In genomic region chrX:103404225-103405008, GRCh38 we compare ENCODE assay signal across 8 cellular contexts. TPM values are rescaled to one million over a fixed set of nuclear protein-coding genes. Genes with fewer than 3 reads are reported as not detected.
DNase-seq lines count a peak whose midpoint lies in the region; ATAC-seq and TF ChIP-seq lines count a peak whose summit lies in the region.

No MANE protein-coding gene starts in this region.

- H3K27ac ChIP-seq in ACC112 (ENCODE audit: low read depth, low read length): peak overlapping the region; percentile 83
- no peak overlapping the region for H3K27ac ChIP-seq in esophagus squamous epithelium
- H3K27ac ChIP-seq in stomach: peak overlapping the region in 4 of 5 donors; percentile 42 to 58 (median 54)

- intact Hi-C loops in activated CD8-positive, alpha-beta T cell treated with anti-CD3 and anti-CD28 coated beads for 36 hours (cut with micrococcal nuclease): no loop called here
- intact Hi-C loops in esophagus squamous epithelium (cut with DNase I): no loop called here
- intact Hi-C loops in stomach (cut with DNase I; ENCODE audit: low total_unique reads): no loop called here

- H3K4me3 Mint-ChIP-seq in activated CD8-positive, alpha-beta T cell treated with anti-CD3 and anti-CD28 coated beads for 36 hours: peak overlapping the region; percentile 80

- H3K36me3 ChIP-seq in ACC112 (ENCODE audit: insufficient read depth, low read length): no peaks in the 10 kb centered on the region
- H3K36me3 ChIP-seq in esophagus squamous epithelium: no peaks in the 10 kb centered on the region
- no peaks in the 10 kb centered on the region for H3K36me3 ChIP-seq in stomach

- peak; percentile 88 for ATAC-seq in GM18520 (IDR thresholded peaks at IDR 0.05; ENCODE audit: unreplicated experiment)
- peak; percentile 95 for ATAC-seq in HG02973 (IDR thresholded peaks at IDR 0.05; ENCODE audit: unreplicated experiment)
- ATAC-seq in activated CD8-positive, alpha-beta T cell treated with anti-CD3 and anti-CD28 coated beads for 36 hours: peak; percentile 88

- H3K27me3 ChIP-seq in ACC112 (ENCODE audit: insufficient read depth, low read length): no peaks in the 10 kb centered on the region
- no peaks in the 10 kb centered on the region for H3K27me3 ChIP-seq in esophagus squamous epithelium
- H3K27me3 ChIP-seq in stomach: no peaks in the 10 kb centered on the region

- peaks cover 30% of the 10 kb centered on the region for H3K4me1 ChIP-seq in ACC112 (ENCODE audit: control insufficient read depth, insufficient read depth, low read length, unreplicated experiment)
- H3K4me1 ChIP-seq in esophagus squamous epithelium: no peaks in the 10 kb centered on the region
- H3K4me1 ChIP-seq in stomach: peaks cover 0 to 11% (median 0%) of the 10 kb centered on the region in 4 donors

- TF ChIP-seq POLR2A in esophagus squamous epithelium (IDR thresholded peaks at IDR 0.05) (no peak), stomach (IDR thresholded peaks at IDR 0.05) (no peak)

- H2AFZ ChIP-seq in ACC112 (ENCODE audit: low read length, unreplicated experiment): peak overlapping the region; percentile 92

- peaks cover 3% of the 10 kb centered on the region for H3K79me2 ChIP-seq in ACC112 (ENCODE audit: control insufficient read depth, insufficient read depth, low read length, unreplicated experiment)

- POLR2A ChIA-PET in activated CD8-positive, alpha-beta T cell treated with anti-CD3 and anti-CD28 coated beads for 36 hours (lab: Charles Lee): interaction anchor here (1.0 kb wide), 1 partner anchor 55 kb away, joined by 3 read pairs; no protein-coding TSS in a partner anchor

- peaks cover 11% of the 10 kb centered on the region for H3K4me1 Mint-ChIP-seq in activated CD8-positive, alpha-beta T cell treated with anti-CD3 and anti-CD28 coated beads for 36 hours (ENCODE audit: low read depth)

- H3K9me3 ChIP-seq in esophagus squamous epithelium (no peaks in the 10 kb centered on the region), stomach (no peaks in the 10 kb centered on the region)

- TF ChIP-seq EP300 in stomach (IDR thresholded peaks at IDR 0.05): no peak

- peaks cover 2% of the 10 kb centered on the region for H3K27me3 Mint-ChIP-seq in activated CD8-positive, alpha-beta T cell treated with anti-CD3 and anti-CD28 coated beads for 36 hours

- peak overlapping the region; percentile 20 for H3K27ac Mint-ChIP-seq in activated CD8-positive, alpha-beta T cell treated with anti-CD3 and anti-CD28 coated beads for 36 hours

- 5 to 23% methylated on average over 8 to 16 of the region's 19 CpGs for WGBS in esophagus squamous epithelium, 2 donors
- 0 to 23% (median 4%) methylated on average over 2 to 19 of the region's 19 CpGs for WGBS in stomach, 5 donors

- no peaks in the 10 kb centered on the region for H3K36me3 Mint-ChIP-seq in activated CD8-positive, alpha-beta T cell treated with anti-CD3 and anti-CD28 coated beads for 36 hours (ENCODE audit: low read depth)

- TF ChIP-seq CTCF in activated CD8-positive, alpha-beta T cell treated with anti-CD3 and anti-CD28 coated beads for 36 hours (IDR thresholded peaks at IDR 0.05): no peak
- TF ChIP-seq CTCF in esophagus squamous epithelium (IDR thresholded peaks at IDR 0.05): no peak
- TF ChIP-seq CTCF in stomach (IDR thresholded peaks at IDR 0.05): no peak

- CTCF ChIA-PET in activated CD8-positive, alpha-beta T cell treated with anti-CD3 and anti-CD28 coated beads for 36 hours (lab: Charles Lee): no interaction called here

- DNase-seq in NCI-H2171 (lab: John Stamatoyannopoulos, UW): peak; percentile 60
- DNase-seq in activated CD8-positive, alpha-beta T cell treated with anti-CD3 and anti-CD28 coated beads for 36 hours: peak; percentile 84
- no peak for DNase-seq in esophagus squamous epithelium (lab: John Stamatoyannopoulos, UW)
- DNase-seq in myocyte (ENCODE audit: low read depth): peak; percentile 80
- DNase-seq in stomach: peak; percentile 63

- H3K4me3 ChIP-seq in ACC112 (ENCODE audit: low read depth, low read length) (peak overlapping the region; percentile 86), esophagus squamous epithelium (peak overlapping the region; percentile 14 to 57 (median 40)), stomach (peak overlapping the region; percentile 34 to 52 (median 48))

- H3K9me3 Mint-ChIP-seq in activated CD8-positive, alpha-beta T cell treated with anti-CD3 and anti-CD28 coated beads for 36 hours: no peaks in the 10 kb centered on the region

RNA-seq across cellular contexts. Expression of gene BEX3, which starts 28.1 kb away (rescaled TPM):
- 10 to 100 TPM; 30.8 to 35.1 TPM for total RNA-seq in activated CD8-positive, alpha-beta T cell treated with anti-CD3 and anti-CD28 coated beads for 36 hours
- 100 to 1,000 TPM in 1 of 4 donors, 10 to 100 TPM in 3; 32.7 to 104 (median 44.7) TPM for total RNA-seq in esophagus squamous epithelium
- total RNA-seq in myocyte: 211 TPM in 2 replicates
- polyA plus RNA-seq in myocyte (2012): 376 TPM
- 100 to 1,000 TPM in 1 of 5 donors, 10 to 100 TPM in 3, 1 to 10 TPM in 1; 1.2 to 146 (median 28.6) TPM for total RNA-seq in stomach
- polyA plus RNA-seq in stomach: 100 to 1,000 TPM in 1 of 3 donors, 10 to 100 TPM in 2; 73.5 to 101 (median 94.7) TPM

RNA-seq across cellular contexts. Expression of gene TCEAL9, which starts 48.1 kb away (rescaled TPM):
- 1 to 10 TPM; 6.8 to 7.5 TPM for total RNA-seq in activated CD8-positive, alpha-beta T cell treated with anti-CD3 and anti-CD28 coated beads for 36 hours
- total RNA-seq in esophagus squamous epithelium (10 to 100 TPM; 23.0 to 65.5 (median 35.7) TPM), myocyte (158 and 197 TPM in 2 replicates), stomach (100 to 1,000 TPM in 1 of 5 donors, 10 to 100 TPM in 4; 16.1 to 128 (median 46.1) TPM)
- polyA plus RNA-seq in myocyte (2012): 120 TPM
- 100 to 1,000 TPM in 2 of 3 donors, 10 to 100 TPM in 1; 54.7 to 185 (median 128) TPM for polyA plus RNA-seq in stomach

Comparison
In these comparisons a context has a peak if more than half of its experiments do, and no peak if none do; other contexts are left out.
1. H3K27ac ChIP-seq: peak in ACC112 (single experiment) and stomach (4 of 5); none in esophagus squamous epithelium (0 of 4).
2. Peak in every context shown above with its lines, with median percentiles within 50 percentile points of each other: H3K4me3 ChIP-seq and ATAC-seq.